Comparison of ENCODE assay signal across 22 cellular contexts in the genomic region with DNA sequence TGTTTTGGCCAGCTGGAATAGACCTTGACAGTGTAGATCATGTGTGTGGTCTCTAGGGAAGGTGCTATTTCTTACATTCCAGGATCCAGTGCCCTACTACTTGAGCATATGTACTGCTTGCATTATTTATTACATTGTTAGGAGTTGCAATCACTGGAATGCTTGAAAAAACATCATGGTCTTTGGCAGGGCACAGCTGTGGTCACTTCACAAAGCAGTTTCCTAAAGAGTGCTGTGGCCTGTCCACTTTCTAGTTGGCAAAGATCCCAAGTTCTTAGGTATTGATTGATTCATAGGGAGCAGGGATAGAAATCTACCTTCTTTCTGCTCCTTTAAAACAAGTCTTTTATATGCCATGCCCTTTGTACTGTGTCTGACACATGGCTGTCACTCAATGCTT. TPM values are rescaled to one million over a fixed set of nuclear protein-coding genes. Genes with fewer than 3 reads are reported as not detected.
A peak's percentile ranks its signal among the peaks of the same experiment; 100 is the strongest.
DNase-seq lines count a peak whose midpoint lies in the region; ATAC-seq and TF ChIP-seq lines count a peak whose summit lies in the region.
"Had no signal": no experiment of that assay in that cellular context is flagged by ENCODE, and none has a peak within 500 bp of the region (broad histone marks: within the 10 kb centered on the region; RNA-seq: fewer than 3 reads in every experiment).

No MANE protein-coding gene starts in this region.

- H3K4me3 ChIP-seq in neutrophil (ENCODE audit: low read depth in 1 of 2, low read length in 1 of 2): no peak overlapping the region
- H3K4me3 ChIP-seq: A549, K562 had no signal

- H3K27me3 ChIP-seq in neutrophil: no peaks in the 10 kb centered on the region

- no peak for ATAC-seq in sciatic nerve
- ATAC-seq: A549, HepG2, K562 had no signal

- DNase-seq in EL (peak; percentile 50), amniotic epithelial cell (ENCODE audit: low read depth) (peak; percentile 10), fibroblast of gingiva (ENCODE audit: low read depth) (peak; percentile 49), sciatic nerve (ENCODE audit: low spot score) (no peak), DMS79 (lab: John Stamatoyannopoulos, UW) (no peak), activated T-cell treated with anti-CD3 and anti-CD28 coated beads for 4 hours (no peak)
- no peak for DNase-seq in activated CD8-positive, alpha-beta memory T cell treated with anti-CD3 and anti-CD28 coated beads, Interleukin-2, amount 50 U/mL, for 48 hours
- DNase-seq: BE2C, DMS53, H7, HFFc6, NCI-H1092, NCI-H1436, NCI-H1930, NCI-H69, SIG-M5 had no signal

- peak overlapping the region; percentile 81 for H3K27ac ChIP-seq in neutrophil
- H3K27ac ChIP-seq: A549, HL-60, RWPE1 had no signal

- peaks cover 92 to 94% of the 10 kb centered on the region in 2 experiments for H3K4me1 ChIP-seq in neutrophil (ENCODE audit: control insufficient read depth in 1 of 2, insufficient read depth in 1 of 2, low read depth in 1 of 2, low read length in 1 of 2)
- H3K4me1 ChIP-seq: BE2C had no signal

- intact Hi-C loops in sciatic nerve (cut with DNase I): no loop called here

- no peaks in the 10 kb centered on the region for H3K9me3 ChIP-seq in neutrophil
- H3K9me3 ChIP-seq: A549, BE2C had no signal

- TF ChIP-seq CTCF in neutrophil (IDR thresholded peaks at IDR 0.05): no peak

- H3K36me3 ChIP-seq in neutrophil: no peaks in the 10 kb centered on the region
- H3K36me3 ChIP-seq: BE2C had no signal

RNA-seq across cellular contexts. Expression of a gene that starts 4.6 kb away (rescaled TPM):
- total RNA-seq in sciatic nerve: 10.1 TPM

RNA-seq across cellular contexts. Expression of a gene that starts 24.7 kb away (rescaled TPM):
- 48.4 TPM for total RNA-seq in sciatic nerve

RNA-seq across cellular contexts. Expression of a gene that starts 24.9 kb away (rescaled TPM):
- total RNA-seq in sciatic nerve: 45.3 TPM

Comparison
In these comparisons a context has a peak if more than half of its experiments do, and no peak if none do; other contexts are left out.
1. DNase-seq: peak in EL (single experiment), amniotic epithelial cell (single experiment) and fibroblast of gingiva (single experiment); none in sciatic nerve (single experiment), activated CD8-positive, alpha-beta memory T cell treated with anti-CD3 and anti-CD28 coated beads, Interleukin-2, amount 50 U/mL, for 48 hours (single experiment), DMS79 (single experiment) and activated T-cell treated with anti-CD3 and anti-CD28 coated beads for 4 hours (single experiment).